ENCODE assay signal across 14 cellular contexts in genomic region chr18:11176416-11176815, GRCh38. TPM values are rescaled to one million over a fixed set of nuclear protein-coding genes. Genes with fewer than 3 reads are reported as not detected.
DNase-seq lines count a peak whose midpoint lies in the region; ATAC-seq, FAIRE-seq and TF ChIP-seq lines count a peak whose summit lies in the region.
"Had no signal": no experiment of that assay in that cellular context is flagged by ENCODE, and none has a peak within 500 bp of the region (broad histone marks: within the 10 kb centered on the region; RNA-seq: fewer than 3 reads in every experiment).

No MANE protein-coding gene starts in this region.

- peak overlapping the region in 1 of 2 donors; percentile 64 for H3K27ac ChIP-seq in left lung

- H3K36me3 ChIP-seq in adipocyte (ENCODE audit: control insufficient read depth, insufficient read depth, low read length, severe bottlenecking): no peaks in the 10 kb centered on the region
- H3K36me3 ChIP-seq in left lung: no peaks in the 10 kb centered on the region

- FAIRE-seq in urothelium cell line (lab: Jason Lieb, UNC): peak; percentile 86

- H3K4me1 ChIP-seq in adipocyte (ENCODE audit: control insufficient read depth, insufficient read depth, low read length) (peaks cover 42% of the 10 kb centered on the region), left lung (no peaks in the 10 kb centered on the region)

- H3K4me3 ChIP-seq in adipocyte (ENCODE audit: low read length) (no peak overlapping the region), left lung (no peak overlapping the region)

- H3K9ac ChIP-seq in adipocyte (ENCODE audit: low read length): peak overlapping the region; percentile 67

- no peaks in the 10 kb centered on the region for H3K27me3 ChIP-seq in adipocyte (replicated peaks; ENCODE audit: control insufficient read depth, insufficient read depth, low read length)
- no peaks in the 10 kb centered on the region for H3K27me3 ChIP-seq in left lung

- TF ChIP-seq CTCF in left lung (IDR thresholded peaks at IDR 0.05): no peak

- peak; percentile 43 for DNase-seq in H4 (ENCODE audit: low spot score)
- peak; percentile 62 for DNase-seq in adipocyte (ENCODE audit: low read depth)
- no peak for DNase-seq in left lung
- DNase-seq in urothelium cell line (ENCODE audit: low spot score): peak; percentile 81
- no peak for DNase-seq in cardiac septum (ENCODE audit: low spot score)
- DNase-seq: activated B cell treated with CpG ODN at 0.5 μM for 24 hours; activated naive CD4-positive, alpha-beta T cell treated with Interleukin-2 at 50 U/mL for 16 hours; caudate nucleus; head of caudate nucleus; NCI-H1436; NCI-H446; T-cell had no signal

- H3K9me3 ChIP-seq in adipocyte (ENCODE audit: control insufficient read depth, low read length): no peaks in the 10 kb centered on the region
- no peaks in the 10 kb centered on the region for H3K9me3 ChIP-seq in left lung

- intact Hi-C loops in left lung (cut with DNase I): no loop called here
- intact Hi-C loops in cardiac septum (cut with DNase I): no loop called here

- ATAC-seq in left lung: peak; percentile 78
- ATAC-seq in HG02571 (IDR thresholded peaks at IDR 0.05; ENCODE audit: unreplicated experiment): no peak
- ATAC-seq in HG03175 (IDR thresholded peaks at IDR 0.05; ENCODE audit: unreplicated experiment): no peak
- ATAC-seq: T-cell had no signal

RNA-seq across cellular contexts. Expression of gene PIEZO2, which starts 27.0 kb away (rescaled TPM):
- total RNA-seq in H4 (2014; rRNA removed; shearing (Covaris generic)): 8.9 and 13.8 TPM in 2 replicates
- total RNA-seq in left lung (10 to 100 TPM; 40.3 to 77.7 TPM), cardiac septum (0.46 TPM)
- total RNA-seq: activated B cell treated with CpG ODN at 0.5 μM for 24 hours had no signal

Comparison
In these comparisons a context has a peak if more than half of its experiments do, and no peak if none do; other contexts are left out.
1. DNase-seq: peak in H4 (single experiment), adipocyte (single experiment) and urothelium cell line (single experiment); none in left lung (0 of 2) and cardiac septum (single experiment).